In the genomic region with DNA sequence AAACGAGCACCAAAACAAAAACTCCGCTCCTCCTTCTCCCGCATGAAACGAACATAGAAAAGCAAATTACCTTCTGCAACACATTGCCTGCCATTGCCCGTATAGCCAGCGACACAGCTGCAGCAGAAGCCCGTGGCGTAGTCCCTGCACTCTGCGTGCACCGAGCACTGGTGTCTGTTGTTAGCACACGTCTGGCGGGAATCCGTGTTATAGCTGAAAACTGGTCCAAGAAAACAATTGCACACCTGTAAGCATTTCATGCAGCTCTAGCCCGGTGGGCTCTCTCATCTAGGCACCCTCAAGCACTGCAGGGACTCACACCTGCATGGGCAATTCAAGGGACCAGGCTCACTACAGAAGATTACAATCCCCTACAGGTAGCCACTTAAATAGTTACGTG, we compare ENCODE assay signal across 22 cellular contexts. TPM values are rescaled to one million over a fixed set of nuclear protein-coding genes. Genes with fewer than 3 reads are reported as not detected.
DNase-seq lines count a peak whose midpoint lies in the region; ATAC-seq, FAIRE-seq and TF ChIP-seq lines count a peak whose summit lies in the region.
"Had no signal": no experiment of that assay in that cellular context is flagged by ENCODE, and none has a peak within 500 bp of the region (broad histone marks: within the 10 kb centered on the region; RNA-seq: fewer than 3 reads in every experiment).

No MANE protein-coding gene starts in this region.

- in situ Hi-C loops in K562 (cut with MboI): no loop called here

- no peak for TF ChIP-seq RAD21 in K562 (CRISPR knock-in tag; conservative IDR thresholded peaks at IDR 0.05 in 1 of 2, IDR thresholded peaks at IDR 0.05 in 1 of 2)

- H3K9me1 ChIP-seq in K562 (ENCODE audit: control insufficient read depth, insufficient read depth, low read length): no peaks in the 10 kb centered on the region

- H3K9me3 Mint-ChIP-seq in activated CD4-positive, alpha-beta T cell treated with anti-CD3 and anti-CD28 coated beads, Interleukin-2, amount 10 ng/mL, durations not matched to agents 24 days and 14 days: peaks cover 3% of the 10 kb centered on the region
- H3K9me3 Mint-ChIP-seq: CD4-positive, alpha-beta T cell had no signal

- intact Hi-C loops in cardiac septum (cut with DNase I) (loop anchor here (10.0 kb wide), 1 partner anchor 753 kb away; no protein-coding TSS in a partner anchor), Right ventricle myocardium superior (cut with DNase I) (no loop called here), K562 (cut with micrococcal nuclease) (no loop called here), sigmoid colon (cut with DNase I) (no loop called here)
- intact Hi-C loops in activated CD4-positive, alpha-beta T cell treated with anti-CD3 and anti-CD28 coated beads, Interleukin-2, amount 10 ng/mL, durations not matched to agents 24 days and 14 days (cut with micrococcal nuclease): no loop called here

- H3K27ac Mint-ChIP-seq in activated CD4-positive, alpha-beta T cell treated with anti-CD3 and anti-CD28 coated beads, Interleukin-2, amount 10 ng/mL, durations not matched to agents 24 days and 14 days: no peak overlapping the region
- H3K27ac Mint-ChIP-seq: B cell; CD4-positive, alpha-beta T cell; CD8-positive, alpha-beta T cell had no signal

- TF ChIP-seq EP300 in K562 (IDR thresholded peaks at IDR 0.05; ENCODE audit: low read length) (no peak), sigmoid colon (IDR thresholded peaks at IDR 0.05) (no peak), tibial nerve (IDR thresholded peaks at IDR 0.05) (no peak)

- H3K27me3 Mint-ChIP-seq in activated CD4-positive, alpha-beta T cell treated with anti-CD3 and anti-CD28 coated beads, Interleukin-2, amount 10 ng/mL, durations not matched to agents 24 days and 14 days: peaks cover 27% of the 10 kb centered on the region

- no peaks in the 10 kb centered on the region for H3K36me3 ChIP-seq in K562 (ENCODE audit: control insufficient read depth, insufficient read depth, low read length)
- H3K36me3 ChIP-seq in sigmoid colon: peaks cover 21 to 81% (median 37%) of the 10 kb centered on the region in 4 donors
- H3K36me3 ChIP-seq in tibial nerve: peaks cover 0 to 60% (median 6%) of the 10 kb centered on the region in 3 donors
- H3K36me3 ChIP-seq: BLaER1 treated with 17β-estradiol and CSF1 and Interleukin-3, amounts not matched to agents 10 nM and 100 nM had no signal

- H3K9me3 ChIP-seq in K562 (replicated peaks; ENCODE audit: control insufficient read depth, insufficient read depth, low read depth, low read length) (no peaks in the 10 kb centered on the region), sigmoid colon (no peaks in the 10 kb centered on the region), tibial nerve (no peaks in the 10 kb centered on the region)
- H3K9me3 ChIP-seq: A549 had no signal

- no peak overlapping the region for H3K4me2 ChIP-seq in K562 (ENCODE audit: insufficient read depth, low read length)
- H3K4me2 ChIP-seq: A549; BLaER1 treated with 17β-estradiol and CSF1 and Interleukin-3, amounts not matched to agents 10 nM and 100 nM had no signal

- H3K27me3 ChIP-seq in K562 (ENCODE audit: control insufficient read depth in 2 of 2, insufficient read depth in 2 of 2, low read length in 2 of 2) (peaks cover 19 to 32% of the 10 kb centered on the region in 2 experiments), sigmoid colon (no peaks in the 10 kb centered on the region), tibial nerve (no peaks in the 10 kb centered on the region)
- H3K27me3 ChIP-seq: BLaER1 treated with 17β-estradiol and CSF1 and Interleukin-3, amounts not matched to agents 10 nM and 100 nM had no signal

- H3K79me2 ChIP-seq in K562 (ENCODE audit: control insufficient read depth, insufficient read depth, low read length): no peaks in the 10 kb centered on the region

- no peak overlapping the region for H3K4me3 Mint-ChIP-seq in activated CD4-positive, alpha-beta T cell treated with anti-CD3 and anti-CD28 coated beads, Interleukin-2, amount 10 ng/mL, durations not matched to agents 24 days and 14 days
- H3K4me3 Mint-ChIP-seq: B cell; CD4-positive, alpha-beta T cell; CD8-positive, alpha-beta T cell had no signal

- H3K4me3 ChIP-seq in K562: no peak overlapping the region
- H3K4me3 ChIP-seq in sigmoid colon: no peak overlapping the region
- no peak overlapping the region for H3K4me3 ChIP-seq in tibial nerve
- H3K4me3 ChIP-seq: A549; BLaER1 treated with 17β-estradiol and CSF1 and Interleukin-3, amounts not matched to agents 10 nM and 100 nM had no signal

- DNase-seq in cardiac septum (ENCODE audit: low spot score) (peak; percentile 57), Right ventricle myocardium superior (no peak), K562 (ENCODE audit: extremely low read depth in 1 of 4, low spot score in 3 of 4) (no peak), sigmoid colon (peak; percentile 54), tibial nerve (ENCODE audit: low spot score in 2 of 2) (no peak), T-helper 9 cell (no peak)
- DNase-seq in activated CD4-positive, alpha-beta T cell treated with anti-CD3 and anti-CD28 coated beads, Interleukin-2, amount 10 ng/mL, durations not matched to agents 24 days and 14 days: no peak
- DNase-seq: AML-193; Caco-2; Calu3; CD4-positive, alpha-beta T cell; CD8-positive, alpha-beta T cell; DMS79 treated with DMSO at 0.1 percent for 48 hours; GF-D8 had no signal

- H3K27ac ChIP-seq in K562 (ENCODE audit: extremely low read depth, low read depth, low read length) (no peak overlapping the region), sigmoid colon (peak overlapping the region in 1 of 4 donors; percentile 19), tibial nerve (peak overlapping the region in 3 of 4 donors; percentile 14 to 79 (median 79))
- H3K27ac ChIP-seq: 22Rv1; A549; BLaER1 treated with 17β-estradiol and CSF1 and Interleukin-3, amounts not matched to agents 10 nM and 100 nM; C4-2B had no signal

- H3K36me3 Mint-ChIP-seq in activated CD4-positive, alpha-beta T cell treated with anti-CD3 and anti-CD28 coated beads, Interleukin-2, amount 10 ng/mL, durations not matched to agents 24 days and 14 days (ENCODE audit: low read depth): no peaks in the 10 kb centered on the region
- H3K36me3 Mint-ChIP-seq: CD8-positive, alpha-beta T cell had no signal

- CTCF ChIA-PET in K562 (lab: Yijun Ruan, JAX; ENCODE audit: low intra/inter-chr PET ratio): no interaction called here

- no peak overlapping the region for H2AFZ ChIP-seq in K562 (ENCODE audit: low read depth, low read length)

- 7% methylated on average over 15 of the region's 15 CpGs for WGBS in K562 (ENCODE audit: insufficient coverage, low coverage, missing lambda C conversion rate)
- WGBS in sigmoid colon, 2 donors: 93 to 94% methylated on average over 15 of the region's 15 CpGs
- 84 to 85% methylated on average over 15 of the region's 15 CpGs for WGBS in tibial nerve, 2 donors

- POLR2A ChIA-PET in K562 (lab: Yijun Ruan, JAX): interaction anchor here (1.1 kb wide), 1 partner anchor 25 kb away, joined by 5 read pairs; no protein-coding TSS in a partner anchor

- no peak overlapping the region for H3K9ac ChIP-seq in K562 (ENCODE audit: insufficient read depth in 1 of 2, low read depth in 2 of 2, low read length in 2 of 2)
- H3K9ac ChIP-seq: BLaER1 treated with 17β-estradiol and CSF1 and Interleukin-3, amounts not matched to agents 10 nM and 100 nM had no signal

- FAIRE-seq in K562 (lab: Jason Lieb, UNC): no peak
- FAIRE-seq: A549, D721Med, GM12891, GM18507 had no signal

- ATAC-seq in Right ventricle myocardium superior (ENCODE audit: poor library complexity) (no peak), K562 (peak; percentile 46; the same call in 1 of the 3 replicates)
- ATAC-seq: A549; CD8-positive, alpha-beta T cell had no signal

- no peaks in the 10 kb centered on the region for H3K4me1 Mint-ChIP-seq in activated CD4-positive, alpha-beta T cell treated with anti-CD3 and anti-CD28 coated beads, Interleukin-2, amount 10 ng/mL, durations not matched to agents 24 days and 14 days
- H3K4me1 Mint-ChIP-seq: B cell had no signal

- TF ChIP-seq POLR2A in K562 (conservative IDR thresholded peaks at IDR 0.05): no peak
- TF ChIP-seq POLR2A in sigmoid colon (IDR thresholded peaks at IDR 0.05): no peak
- no peak for TF ChIP-seq POLR2A in tibial nerve (IDR thresholded peaks at IDR 0.05)

- no TSS peak for BruUV-seq in K562 (replicated peaks; lab: Mats Ljungman, UMichigan)

- no peaks in the 10 kb centered on the region for H4K20me1 ChIP-seq in K562 (replicated peaks; ENCODE audit: control insufficient read depth, insufficient read depth, low read length)
- H4K20me1 ChIP-seq: BLaER1 treated with 17β-estradiol and CSF1 and Interleukin-3, amounts not matched to agents 10 nM and 100 nM had no signal

- no peak for TF ChIP-seq CTCF in K562 (IDR thresholded peaks at IDR 0.05 in 2 of 3, conservative IDR thresholded peaks at IDR 0.05 in 1 of 3; ENCODE audit: insufficient read depth in 2 of 3, low read depth in 1 of 3, low read length in 3 of 3)
- TF ChIP-seq CTCF in sigmoid colon (IDR thresholded peaks at IDR 0.05): no peak
- no peak for TF ChIP-seq CTCF in tibial nerve (IDR thresholded peaks at IDR 0.05)

- H3K4me1 ChIP-seq in K562 (replicated peaks in 1 of 2; ENCODE audit: control insufficient read depth in 2 of 2, insufficient read depth in 2 of 2, low read length in 2 of 2): no peaks in the 10 kb centered on the region
- peaks cover 0 to 32% (median 23%) of the 10 kb centered on the region in 4 donors for H3K4me1 ChIP-seq in sigmoid colon
- peaks cover 0 to 58% (median 15%) of the 10 kb centered on the region in 4 donors for H3K4me1 ChIP-seq in tibial nerve
- H3K4me1 ChIP-seq: A549; BLaER1 treated with 17β-estradiol and CSF1 and Interleukin-3, amounts not matched to agents 10 nM and 100 nM had no signal

RNA-seq across cellular contexts. Expression of gene NID1, which starts 26.9 kb away (rescaled TPM):
- 42.1 TPM for total RNA-seq in cardiac septum
- total RNA-seq in Right ventricle myocardium superior: 51.2 TPM
- not detected in 2 replicates for total RNA-seq in K562 (2011; cell fraction: chromatin; rRNA removed; ENCODE audit: low replicate concordance)
- total RNA-seq in K562 (2011; cell fraction: nucleolus; rRNA removed): not detected in 2 replicates
- total RNA-seq in K562 (2011; cell fraction: nucleoplasm; rRNA removed): not detected in 2 replicates
- not detected in 2 replicates for total RNA-seq in K562 (2014; rRNA removed)
- total RNA-seq in K562 (2014; rRNA removed; fragmentation: Illumina TruSeq; extraction: Trizol): not detected in 2 replicates
- not detected in 2 replicates for total RNA-seq in K562 (2015; rRNA removed; fragmentation: Illumina TruSeq; extraction: Trizol)
- 0.22 and 0.27 TPM in 2 replicates for total RNA-seq in K562 (2021)
- polyA plus RNA-seq in K562 (2011; rRNA removed): not detected in 2 replicates
- polyA plus RNA-seq in K562 (2011; cell fraction: cytosol; rRNA removed): 0.01 TPM in 1 of 2 replicates, not detected in the other
- polyA plus RNA-seq in K562 (2011; cell fraction: nucleus; rRNA removed): not detected in 2 replicates
- not detected in 2 replicates for polyA plus RNA-seq in K562 (2012)
- polyA plus RNA-seq in K562 (2014; fragmentation: Illumina TruSeq; extraction: Trizol): not detected in 2 replicates
- polyA plus RNA-seq in K562 (2014; fragmentation: Nextera tagmentation; extraction: Ambion mirVana): not detected
- polyA plus RNA-seq in K562 (2014; rRNA removed): not detected in 2 replicates
- polyA minus RNA-seq in K562 (2011; rRNA and poly(A)+ RNA removed): not detected in 2 replicates
- 0.46 TPM in 1 of 2 replicates, not detected in the other for polyA minus RNA-seq in K562 (2011; cell fraction: cytosol; rRNA and poly(A)+ RNA removed)
- polyA minus RNA-seq in K562 (2011; cell fraction: nucleus; rRNA and poly(A)+ RNA removed): not detected in 2 replicates
- 100 to 1,000 TPM; 136 to 242 (median 145) TPM for total RNA-seq in sigmoid colon
- polyA plus RNA-seq in sigmoid colon: 10 to 100 TPM in 1 of 3 donors, 1 to 10 TPM in 2; 3.9 to 29.9 (median 6.6) TPM
- 100 to 1,000 TPM; 192 to 321 (median 215) TPM for total RNA-seq in tibial nerve
- 0.57 and 0.61 TPM in 2 replicates for total RNA-seq in activated CD4-positive, alpha-beta T cell treated with anti-CD3 and anti-CD28 coated beads, Interleukin-2, amount 10 ng/mL, durations not matched to agents 24 days and 14 days
- total RNA-seq: B cell; CD8-positive, alpha-beta T cell had no signal

Comparison
In these comparisons a context has a peak if more than half of its experiments do, and no peak if none do; other contexts are left out.
1. DNase-seq: peak in cardiac septum (single experiment) and sigmoid colon (single experiment); none in Right ventricle myocardium superior (single experiment), K562 (0 of 4), tibial nerve (0 of 2), activated CD4-positive, alpha-beta T cell treated with anti-CD3 and anti-CD28 coated beads, Interleukin-2, amount 10 ng/mL, durations not matched to agents 24 days and 14 days (single experiment) and T-helper 9 cell (single experiment).
2. RNA of gene NID1, which starts 26.9 kb away (total RNA-seq): 192 to 321 TPM in tibial nerve, 136 to 242 TPM in sigmoid colon, 51.2 TPM in Right ventricle myocardium superior (single experiment) and 42.1 TPM in cardiac septum (single experiment); 0.57 to 0.61 TPM in activated CD4-positive, alpha-beta T cell treated with anti-CD3 and anti-CD28 coated beads, Interleukin-2, amount 10 ng/mL, durations not matched to agents 24 days and 14 days and 0.22 to 0.27 TPM in K562; every median in the first group is over 10 times any median in the second.